ENCODE assay signal across 8 cellular contexts in the genomic region with DNA sequence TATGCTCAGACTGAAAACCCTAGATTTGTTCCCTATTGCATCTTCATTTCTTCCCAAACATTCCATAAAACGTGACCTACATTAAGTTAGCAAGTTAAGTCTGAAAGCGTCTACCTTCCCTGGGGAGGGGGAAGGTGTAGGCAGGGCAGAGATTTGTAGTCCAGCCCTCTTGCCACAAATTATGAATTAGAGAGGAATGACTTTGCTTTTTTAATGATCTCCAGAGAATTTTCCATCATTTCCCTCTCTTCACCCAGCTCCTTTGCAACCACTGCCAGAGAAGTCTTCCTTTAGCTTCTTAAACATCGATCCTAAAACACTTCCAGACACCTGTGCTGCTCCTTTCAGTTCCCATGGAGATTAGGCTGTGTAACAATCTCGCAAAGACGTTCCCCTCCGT. TPM values are rescaled to one million over a fixed set of nuclear protein-coding genes. Genes with fewer than 3 reads are reported as not detected.
DNase-seq lines count a peak whose midpoint lies in the region; ATAC-seq and TF ChIP-seq lines count a peak whose summit lies in the region.
"Had no signal": no experiment of that assay in that cellular context is flagged by ENCODE, and none has a peak within 500 bp of the region (broad histone marks: within the 10 kb centered on the region; RNA-seq: fewer than 3 reads in every experiment).

No MANE protein-coding gene starts in this region.

- in situ Hi-C loops in HAP-1 (cut with MboI; ENCODE audit: low sequenced_read_pairs): no loop called here

- TF ChIP-seq CTCF in WI38 (IDR thresholded peaks at IDR 0.05; ENCODE audit: low read depth, low read length) (no peak), glutamatergic neuron (IDR thresholded peaks at IDR 0.05; ENCODE audit: partially characterized antibody, unreplicated experiment) (no peak)

- H3K27me3 ChIP-seq in HAP-1 (ENCODE audit: low read depth): no peaks in the 10 kb centered on the region

- H3K36me3 ChIP-seq in HAP-1 (replicated peaks): peaks cover 23% of the 10 kb centered on the region

- no peak for DNase-seq in HAP-1 (ENCODE audit: low spot score in 2 of 2)
- DNase-seq in glutamatergic neuron: no peak
- no peak for DNase-seq in SIG-M5 (lab: John Stamatoyannopoulos, UW)
- DNase-seq in cerebellum (ENCODE audit: low spot score): no peak
- DNase-seq: NCI-H446 treated with DMSO at 0.1 percent for 48 hours had no signal

- H3K4me3 ChIP-seq in HAP-1 (peak overlapping the region; percentile 76), WI38 (ENCODE audit: low read depth, low read length) (peak overlapping the region; percentile 92), skin epidermis (peak overlapping the region; percentile 65 to 93 (median 75))

- H3K27ac Mint-ChIP-seq in glutamatergic neuron (ENCODE audit: unreplicated experiment): peak overlapping the region; percentile 96

- H3K36me3 Mint-ChIP-seq in glutamatergic neuron (ENCODE audit: unreplicated experiment): no peaks in the 10 kb centered on the region

- peak overlapping the region in 12 of 21 experiments; percentile 82 to 99 (median 90) for H3K27ac ChIP-seq in skin epidermis

- peak overlapping the region; percentile 99 for H3K4me3 Mint-ChIP-seq in glutamatergic neuron (ENCODE audit: unreplicated experiment)

- H3K9me3 ChIP-seq in HAP-1: no peaks in the 10 kb centered on the region; the same call in 1 of the 2 replicates

- H3K4me1 Mint-ChIP-seq in glutamatergic neuron (ENCODE audit: low read depth, unreplicated experiment): peaks cover 15% of the 10 kb centered on the region

- peaks cover 10% of the 10 kb centered on the region for H3K4me1 ChIP-seq in HAP-1

- H3K27me3 Mint-ChIP-seq in glutamatergic neuron (ENCODE audit: unreplicated experiment): peaks cover 2% of the 10 kb centered on the region

- H3K9me3 Mint-ChIP-seq in glutamatergic neuron (ENCODE audit: unreplicated experiment): peaks cover 11% of the 10 kb centered on the region

- no peak for ATAC-seq in GM18873 (IDR thresholded peaks at IDR 0.05; ENCODE audit: low FRiP score, unreplicated experiment)

RNA-seq across cellular contexts. Expression of a gene that starts 1.2 kb away (rescaled TPM):
- total RNA-seq in glutamatergic neuron (ENCODE audit: unreplicated experiment) (10.4 TPM), cerebellum (13.2 TPM)

RNA-seq across cellular contexts. Expression of a gene that starts 1.3 kb away (rescaled TPM):
- 134 TPM for total RNA-seq in glutamatergic neuron (ENCODE audit: unreplicated experiment)
- total RNA-seq in cerebellum: 47.8 TPM
